8 cellular contexts compared by ENCODE assay signal in the genomic region with DNA sequence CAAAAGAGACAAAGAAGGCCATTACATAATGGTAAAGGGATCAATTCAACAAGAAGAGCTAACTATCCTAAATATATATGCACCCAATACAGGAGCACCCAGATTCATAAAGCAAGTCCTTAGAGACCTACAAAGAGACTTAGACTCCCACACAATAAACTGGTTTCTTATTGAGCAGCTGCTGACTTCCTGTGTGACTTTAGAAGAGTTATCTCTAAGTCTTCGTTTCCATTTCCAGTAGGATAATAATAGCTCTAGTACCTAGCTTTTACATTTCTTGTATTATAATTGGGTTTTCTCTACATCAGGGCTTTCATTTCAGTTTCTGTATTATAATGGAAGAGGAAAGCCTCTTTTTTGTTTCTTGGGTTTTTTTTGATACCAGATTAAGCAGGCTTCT.
A peak's percentile ranks its signal among the peaks of the same experiment; 100 is the strongest.
DNase-seq lines count a peak whose midpoint lies in the region; ATAC-seq and TF ChIP-seq lines count a peak whose summit lies in the region.
"Not testable (repeated sequence)": the region's sequence is repeated elsewhere in the genome, so short reads cannot be mapped to it uniquely, and the experiment has no call there.

No MANE protein-coding gene starts in this region.

- CTCF ChIA-PET in activated CD4-positive, alpha-beta T cell treated with anti-CD3 and anti-CD28 coated beads for 36 hours (lab: Charles Lee), result not testable (repeated sequence)

- ATAC-seq in GM18867 (IDR thresholded peaks at IDR 0.05; ENCODE audit: unreplicated experiment) (peak; percentile 99), GM19395 (IDR thresholded peaks at IDR 0.05; ENCODE audit: unreplicated experiment) (peak; percentile 98), GM21515 (IDR thresholded peaks at IDR 0.05; ENCODE audit: unreplicated experiment) (peak; percentile 94), HG02623 (IDR thresholded peaks at IDR 0.05; ENCODE audit: unreplicated experiment) (peak; percentile 97), HG03025 (IDR thresholded peaks at IDR 0.05; ENCODE audit: low FRiP score, unreplicated experiment) (peak; percentile 99), HG03354 (IDR thresholded peaks at IDR 0.05; ENCODE audit: poor library complexity, severe bottlenecking, unreplicated experiment) (peak; percentile 84)
- ATAC-seq in activated CD4-positive, alpha-beta T cell treated with anti-CD3 and anti-CD28 coated beads for 36 hours, result peak; percentile 26

- TF ChIP-seq CTCF in GM12864 (IDR thresholded peaks at IDR 0.05; ENCODE audit: low read depth, low read length, missing control alignments), result not testable (repeated sequence)

- peaks cover 10% of the 10 kb centered on the region for H3K4me1 Mint-ChIP-seq in activated CD4-positive, alpha-beta T cell treated with anti-CD3 and anti-CD28 coated beads for 36 hours

- not testable (repeated sequence) for H3K27ac Mint-ChIP-seq in activated CD4-positive, alpha-beta T cell treated with anti-CD3 and anti-CD28 coated beads for 36 hours

- POLR2A ChIA-PET in activated CD4-positive, alpha-beta T cell treated with anti-CD3 and anti-CD28 coated beads for 36 hours (lab: Charles Lee), result not testable (repeated sequence)

- H3K4me3 Mint-ChIP-seq in activated CD4-positive, alpha-beta T cell treated with anti-CD3 and anti-CD28 coated beads for 36 hours, result not testable (repeated sequence)

- not testable (repeated sequence) for H3K27me3 Mint-ChIP-seq in activated CD4-positive, alpha-beta T cell treated with anti-CD3 and anti-CD28 coated beads for 36 hours

- H3K36me3 Mint-ChIP-seq in activated CD4-positive, alpha-beta T cell treated with anti-CD3 and anti-CD28 coated beads for 36 hours (ENCODE audit: low read depth), result peaks cover 17% of the 10 kb centered on the region

- H3K4me3 ChIP-seq in GM12864 (ENCODE audit: low read depth, low read length), result not testable (repeated sequence)

- peak; percentile 29 for DNase-seq in GM12864 (ENCODE audit: low read depth)
- not testable (repeated sequence) for DNase-seq in activated CD4-positive, alpha-beta T cell treated with anti-CD3 and anti-CD28 coated beads for 36 hours

- intact Hi-C loops in activated CD4-positive, alpha-beta T cell treated with anti-CD3 and anti-CD28 coated beads for 36 hours (cut with DNase I, micrococcal nuclease), result not testable (repeated sequence)

- H3K9me3 Mint-ChIP-seq in activated CD4-positive, alpha-beta T cell treated with anti-CD3 and anti-CD28 coated beads for 36 hours (ENCODE audit: low read depth), result not testable (repeated sequence)

Comparison
In these comparisons a context has a peak if more than half of its experiments do, and no peak if none do; other contexts are left out.
1. ATAC-seq: peak in every context shown above with its lines; median percentile 99 in GM18867; 99 in HG03025; 98 in GM19395; 97 in HG02623; 94 in GM21515; 84 in HG03354; 26 in activated CD4-positive, alpha-beta T cell treated with anti-CD3 and anti-CD28 coated beads for 36 hours.